Comparison of ENCODE assay signal across 12 cellular contexts in genomic region chr6:18148304-18149025, GRCh38.
DNase-seq lines count a peak whose midpoint lies in the region; TF ChIP-seq lines count a peak whose summit lies in the region.
"Had no signal": no experiment of that assay in that cellular context is flagged by ENCODE, and none has a peak within 500 bp of the region (broad histone marks: within the 10 kb centered on the region; RNA-seq: fewer than 3 reads in every experiment).

No MANE protein-coding gene starts in this region.

- in situ Hi-C loops in HAP-1 (cut with MboI; ENCODE audit: low sequenced_read_pairs), result no loop called here

- H3K27ac ChIP-seq in epithelial cell of prostate, result peak overlapping the region; percentile 93
- H3K27ac ChIP-seq: cardiac muscle cell had no signal

- DNase-seq in GM04503 (ENCODE audit: low read depth) (peak; percentile 85), NOMO-1 treated with dmso at 0.1 percent for 144 hours (lab: John Stamatoyannopoulos, UW; ENCODE audit: unreplicated experiment) (peak; percentile 35), epithelial cell of prostate (ENCODE audit: low read depth, low spot score) (peak; percentile 97), retinal pigment epithelial cell (ENCODE audit: low read depth) (peak; percentile 52), NCI-H2227 treated with DMSO at 0.1 percent for 48 hours (lab: John Stamatoyannopoulos, UW) (no peak), NCI-H146 (lab: John Stamatoyannopoulos, UW) (no peak), globus pallidus (ENCODE audit: low spot score) (no peak), HAP-1 (ENCODE audit: low spot score in 2 of 2) (no peak)
- DNase-seq: MM.1S, occipital lobe, SHP77 had no signal

- no peaks in the 10 kb centered on the region for H3K27me3 ChIP-seq in HAP-1 (ENCODE audit: low read depth)
- H3K27me3 ChIP-seq: cardiac muscle cell had no signal

- no peak for TF ChIP-seq CTCF in retinal pigment epithelial cell (conservative IDR thresholded peaks at IDR 0.05; ENCODE audit: low read depth, low read length)

- H3K36me3 ChIP-seq in HAP-1 (replicated peaks), result no peaks in the 10 kb centered on the region

- H3K4me1 ChIP-seq in HAP-1, result peaks cover 3% of the 10 kb centered on the region; the same call in 1 of the 2 replicates

- no peaks in the 10 kb centered on the region for H3K9me3 ChIP-seq in HAP-1

- H3K4me3 ChIP-seq in retinal pigment epithelial cell (ENCODE audit: low read length) (no peak overlapping the region), HAP-1 (no peak overlapping the region)
- H3K4me3 ChIP-seq: cardiac muscle cell had no signal

Comparison
In these comparisons a context has a peak if more than half of its experiments do, and no peak if none do; other contexts are left out.
1. DNase-seq: peak in GM04503 (single experiment), NOMO-1 treated with dmso at 0.1 percent for 144 hours (single experiment), epithelial cell of prostate (single experiment) and retinal pigment epithelial cell (single experiment); none in NCI-H2227 treated with DMSO at 0.1 percent for 48 hours (single experiment), NCI-H146 (single experiment), globus pallidus (single experiment) and HAP-1 (0 of 2).